In the genomic region with DNA sequence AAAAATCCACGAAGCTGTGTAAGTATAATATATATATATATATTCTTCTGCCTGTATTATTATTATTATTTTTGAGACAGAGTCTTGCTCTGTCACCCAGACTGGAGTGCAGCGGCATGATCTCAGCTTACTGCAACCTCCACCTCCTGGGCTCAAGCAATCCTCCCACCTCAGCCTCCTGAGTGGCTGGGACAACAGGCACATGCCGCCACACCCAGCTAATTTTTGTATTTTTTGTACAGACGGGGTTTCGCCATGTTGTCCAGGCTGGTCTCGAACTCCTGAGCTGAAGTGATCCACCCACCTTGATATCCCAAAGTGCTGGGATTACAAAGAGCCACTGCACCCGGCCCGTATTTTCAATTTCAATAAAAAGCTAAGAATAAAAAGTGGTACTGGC, we compare ENCODE assay signal across 10 cellular contexts. TPM values are rescaled to one million over a fixed set of nuclear protein-coding genes. Genes with fewer than 3 reads are reported as not detected.
DNase-seq lines count a peak whose midpoint lies in the region; ATAC-seq, FAIRE-seq and TF ChIP-seq lines count a peak whose summit lies in the region.
"Not testable (repeated sequence)": the region's sequence is repeated elsewhere in the genome, so short reads cannot be mapped to it uniquely, and the experiment has no call there.
"Had no signal": no experiment of that assay in that cellular context is flagged by ENCODE, and none has a peak within 500 bp of the region (broad histone marks: within the 10 kb centered on the region; RNA-seq: fewer than 3 reads in every experiment).

No MANE protein-coding gene starts in this region.

- not testable (repeated sequence) for DNase-seq in CD4-positive, alpha-beta T cell; Karpas-422; activated CD4-positive, alpha-beta T cell treated with anti-CD3 and anti-CD28 coated beads for 36 hours; astrocyte of the spinal cord (ENCODE audit: low read depth, low spot score); epithelial cell of proximal tubule (ENCODE audit: low read depth); HepG2 (ENCODE audit: low spot score); ovary

- peak overlapping the region; percentile 100 for H3K4me3 Mint-ChIP-seq in CD4-positive, alpha-beta T cell
- peak overlapping the region; percentile 97 for H3K4me3 Mint-ChIP-seq in activated CD4-positive, alpha-beta T cell treated with anti-CD3 and anti-CD28 coated beads for 36 hours

- peak overlapping the region; percentile 98 for H3K27ac Mint-ChIP-seq in CD4-positive, alpha-beta T cell
- peak overlapping the region; percentile 94 for H3K27ac Mint-ChIP-seq in activated CD4-positive, alpha-beta T cell treated with anti-CD3 and anti-CD28 coated beads for 36 hours

- peak overlapping the region; percentile 79 for H3K27ac ChIP-seq in CD4-positive, alpha-beta T cell (ENCODE audit: low read depth, low read length)
- not testable (repeated sequence) for H3K27ac ChIP-seq in Karpas-422 (ENCODE audit: low read length)
- H3K27ac ChIP-seq in HepG2 (ENCODE audit: extremely low read length, insufficient read depth, low read length): peak overlapping the region; percentile 100
- H3K27ac ChIP-seq in ovary: peak overlapping the region in 1 of 2 donors; percentile 99
- H3K27ac ChIP-seq in thymus (ENCODE audit: low read depth): peak overlapping the region; percentile 3

- peak overlapping the region; percentile 100 for H3K4me2 ChIP-seq in Karpas-422 (ENCODE audit: low read depth, low read length, poor library complexity, severe bottlenecking)
- H3K4me2 ChIP-seq in HepG2 (ENCODE audit: low read depth, low read length): peak overlapping the region; percentile 97

- not testable (repeated sequence) for BruUV-seq in HepG2 (replicated peaks; lab: Mats Ljungman, UMichigan)

- TF ChIP-seq RAD21 in HepG2 (CRISPR knock-in tag; IDR thresholded peaks at IDR 0.05): not testable (repeated sequence)

- CTCF ChIA-PET in CD4-positive, alpha-beta T cell (lab: Charles Lee): interaction anchor here (1.1 to 5.3 kb wide), 4 partner anchors 16 to 102 kb away, joined by 3 to 22 read pairs (median 4); a partner anchor contains a TSS
- CTCF ChIA-PET in activated CD4-positive, alpha-beta T cell treated with anti-CD3 and anti-CD28 coated beads for 36 hours (lab: Charles Lee): interaction anchor here (0.6 to 3.6 kb wide), 7 partner anchors 15 to 159 kb away, joined by 3 to 14 read pairs (median 7); a partner anchor contains a TSS
- CTCF ChIA-PET in HepG2 (lab: Yijun Ruan, JAX; ENCODE audit: low intra/inter-chr PET ratio, low total read pairs): not testable (repeated sequence)

- not testable (repeated sequence) for H3K27me3 ChIP-seq in CD4-positive, alpha-beta T cell (ENCODE audit: control insufficient read depth, insufficient read depth, low read length); Karpas-422 (ENCODE audit: low read length); HepG2 (ENCODE audit: control insufficient read depth in 1 of 2, insufficient read depth in 2 of 2, low read length in 2 of 2); ovary; thymus (ENCODE audit: control insufficient read depth, insufficient read depth)

- intact Hi-C loops in CD4-positive, alpha-beta T cell (cut with DNase I, micrococcal nuclease): loop anchor here in 1 of 2 experiments (5.0 to 10.0 kb wide), 2 partner anchors 42 to 45 kb away; a partner anchor contains a TSS
- intact Hi-C loops in activated CD4-positive, alpha-beta T cell treated with anti-CD3 and anti-CD28 coated beads for 36 hours (cut with DNase I, micrococcal nuclease): loop anchor here (2.0 to 10.0 kb wide), 5 partner anchors 45 to 1365 kb away; a partner anchor contains a TSS
- intact Hi-C loops in HepG2 (cut with micrococcal nuclease; ENCODE audit: unreplicated experiment): loop anchor here (2.0 kb wide), 1 partner anchor 21 kb away; a partner anchor contains a TSS
- intact Hi-C loops in ovary (cut with DNase I): loop anchor here in 2 of 4 donors (2.0 to 5.0 kb wide), 2 partner anchors 19 to 32 kb away; no protein-coding TSS in a partner anchor

- H3K9ac ChIP-seq in Karpas-422 (ENCODE audit: low read length) (peak overlapping the region; percentile 81), HepG2 (ENCODE audit: insufficient read depth, low read depth, low read length) (peak overlapping the region; percentile 87; the same call in 1 of the 2 replicates)

- H3K36me3 ChIP-seq in Karpas-422 (ENCODE audit: insufficient read depth, low read length); ovary: not testable (repeated sequence)
- H3K36me3 ChIP-seq in HepG2 (replicated peaks in 1 of 2; ENCODE audit: control insufficient read depth in 1 of 2, insufficient read depth in 2 of 2, low read length in 2 of 2) (peaks cover 23 to 45% of the 10 kb centered on the region in 2 experiments), thymus (ENCODE audit: control insufficient read depth, insufficient read depth) (peaks cover 34% of the 10 kb centered on the region)

- ATAC-seq in CD4-positive, alpha-beta T cell (ENCODE audit: poor library complexity); activated CD4-positive, alpha-beta T cell treated with anti-CD3 and anti-CD28 coated beads for 36 hours; HepG2: not testable (repeated sequence)

- not testable (repeated sequence) for H3K9me3 Mint-ChIP-seq in CD4-positive, alpha-beta T cell; activated CD4-positive, alpha-beta T cell treated with anti-CD3 and anti-CD28 coated beads for 36 hours (ENCODE audit: low read depth)

- H3K4me1 ChIP-seq in Karpas-422 (ENCODE audit: low read length) (peaks cover 32% of the 10 kb centered on the region), HepG2 (ENCODE audit: insufficient read depth, low read length) (peaks cover 46% of the 10 kb centered on the region), ovary (ENCODE audit: insufficient read depth) (peaks cover 25% of the 10 kb centered on the region), thymus (ENCODE audit: control insufficient read depth, insufficient read depth, low read length) (peaks cover 17% of the 10 kb centered on the region)

- peak overlapping the region; percentile 91 for H3K4me3 ChIP-seq in Karpas-422 (ENCODE audit: low read length)
- H3K4me3 ChIP-seq in astrocyte of the spinal cord (ENCODE audit: low read depth, low read length): peak overlapping the region; percentile 79
- peak overlapping the region; percentile 76 for H3K4me3 ChIP-seq in epithelial cell of proximal tubule (ENCODE audit: low read depth, low read length)
- peak overlapping the region; percentile 77 to 93 (median 92) for H3K4me3 ChIP-seq in HepG2 (replicated peaks in 1 of 3; ENCODE audit: insufficient read depth in 1 of 3, low read depth in 2 of 3, low read length in 3 of 3)
- peak overlapping the region; percentile 45 for H3K4me3 ChIP-seq in ovary
- peak overlapping the region; percentile 92 for H3K4me3 ChIP-seq in thymus (ENCODE audit: low read length)

- H3K4me1 Mint-ChIP-seq in CD4-positive, alpha-beta T cell (ENCODE audit: low read depth): peaks cover 58% of the 10 kb centered on the region
- H3K4me1 Mint-ChIP-seq in activated CD4-positive, alpha-beta T cell treated with anti-CD3 and anti-CD28 coated beads for 36 hours: peaks cover 45% of the 10 kb centered on the region

- POLR2A ChIA-PET in CD4-positive, alpha-beta T cell (lab: Charles Lee): interaction anchor here (0.7 to 6.3 kb wide), 11 partner anchors 8 to 101 kb away, joined by 3 to 139 read pairs (median 12); a partner anchor contains a TSS
- POLR2A ChIA-PET in activated CD4-positive, alpha-beta T cell treated with anti-CD3 and anti-CD28 coated beads for 36 hours (lab: Charles Lee): interaction anchor here (0.7 to 1.6 kb wide), 4 partner anchors 9 to 21 kb away, joined by 3 to 6 read pairs (median 4); a partner anchor contains a TSS
- POLR2A ChIA-PET in HepG2 (lab: Yijun Ruan, JAX): interaction anchor here (1.3 to 7.1 kb wide), 6 partner anchors 8 to 46 kb away, joined by 5 to 113 read pairs (median 22); a partner anchor contains a TSS

- not testable (repeated sequence) for H3K9me2 ChIP-seq in Karpas-422 (replicated peaks; ENCODE audit: insufficient read depth, low read length)

- H3K27me3 Mint-ChIP-seq in CD4-positive, alpha-beta T cell; activated CD4-positive, alpha-beta T cell treated with anti-CD3 and anti-CD28 coated beads for 36 hours: not testable (repeated sequence)

- H3K79me2 ChIP-seq in Karpas-422 (ENCODE audit: low read length) (peaks cover 29% of the 10 kb centered on the region), HepG2 (ENCODE audit: insufficient read depth, low read length) (peaks cover 59% of the 10 kb centered on the region)

- peaks cover 60% of the 10 kb centered on the region for H3K36me3 Mint-ChIP-seq in CD4-positive, alpha-beta T cell (ENCODE audit: low read depth)
- H3K36me3 Mint-ChIP-seq in activated CD4-positive, alpha-beta T cell treated with anti-CD3 and anti-CD28 coated beads for 36 hours (ENCODE audit: low read depth): peaks cover 37% of the 10 kb centered on the region

- H3K9me3 ChIP-seq in CD4-positive, alpha-beta T cell (ENCODE audit: control insufficient read depth, low read length); Karpas-422 (ENCODE audit: low read length); HepG2 (ENCODE audit: low read length); ovary; thymus (ENCODE audit: control insufficient read depth): not testable (repeated sequence)

- TF ChIP-seq EP300 in HepG2 (IDR thresholded peaks at IDR 0.05; ENCODE audit: low read depth in 2 of 2, low read length in 2 of 2); HepG2 (CRISPR knock-in tag; IDR thresholded peaks at IDR 0.05; ENCODE audit: borderline replicate concordance); ovary (IDR thresholded peaks at IDR 0.05): not testable (repeated sequence)

- not testable (repeated sequence) for H4K20me1 ChIP-seq in Karpas-422 (ENCODE audit: insufficient read depth, low read depth, low read length)
- peaks cover 57% of the 10 kb centered on the region for H4K20me1 ChIP-seq in HepG2 (ENCODE audit: insufficient read depth, low read length)

- WGBS in HepG2 (ENCODE audit: low lambda C conversion rate): 48% methylated on average over 8 of the region's 8 CpGs
- 36 to 52% (median 50%) methylated on average over 8 of the region's 8 CpGs for WGBS in ovary, 3 donors
- 28% methylated on average over 8 of the region's 8 CpGs for WGBS in thymus

- not testable (repeated sequence) for H2AFZ ChIP-seq in Karpas-422 (ENCODE audit: low read length); HepG2 (ENCODE audit: low read length)

- FAIRE-seq in HepG2 (lab: Jason Lieb, UNC): not testable (repeated sequence)

- TF ChIP-seq POLR2A in HepG2 (IDR thresholded peaks at IDR 0.05; ENCODE audit: insufficient read depth in 1 of 2, low read depth in 2 of 2, low read length in 2 of 2); ovary (IDR thresholded peaks at IDR 0.05): not testable (repeated sequence)

- TF ChIP-seq CTCF in CD4-positive, alpha-beta T cell (IDR thresholded peaks at IDR 0.05); astrocyte of the spinal cord (IDR thresholded peaks at IDR 0.05; ENCODE audit: low read depth, low read length); epithelial cell of proximal tubule (conservative IDR thresholded peaks at IDR 0.05; ENCODE audit: low read depth, low read length); HepG2 (CRISPR knock-in tag; IDR thresholded peaks at IDR 0.05); ovary (IDR thresholded peaks at IDR 0.05): not testable (repeated sequence)

- in situ Hi-C loops in astrocyte of the spinal cord (cut with HindIII; ENCODE audit: low sequenced_read_pairs); HepG2 (cut with HindIII; ENCODE audit: extremely low pct_ligation_motif_present, low pct_unique_long_range_greater_than_20kb): not testable (repeated sequence)

RNA-seq across cellular contexts. Expression of a gene that starts 2.7 kb away (rescaled TPM):
- 10 to 100 TPM; 32.0 to 33.5 TPM for total RNA-seq in CD4-positive, alpha-beta T cell
- 12.2 and 13.3 TPM in 2 replicates for total RNA-seq in Karpas-422 (2014; rRNA removed; shearing (Covaris generic); ENCODE audit: low replicate concordance)
- total RNA-seq in activated CD4-positive, alpha-beta T cell treated with anti-CD3 and anti-CD28 coated beads for 36 hours: 10 to 100 TPM; 12.4 to 15.7 TPM
- 28.1 and 40.1 TPM in 2 replicates for total RNA-seq in epithelial cell of proximal tubule
- total RNA-seq in HepG2 (2016; rRNA removed; fragmentation: Illumina TruSeq; extraction: Trizol): 20.9 and 25.0 TPM in 2 replicates
- 4.1 and 5.1 TPM in 2 replicates for total RNA-seq in HepG2 (2016; cell fraction: cytosol; rRNA removed; fragmentation: Illumina TruSeq; extraction: Trizol; ENCODE audit: low read depth)
- 16.6 and 24.3 TPM in 2 replicates for total RNA-seq in HepG2 (2016; cell fraction: insoluble cytoplasmic fraction; rRNA removed; fragmentation: Illumina TruSeq; extraction: Trizol)
- total RNA-seq in HepG2 (2016; cell fraction: membrane; rRNA removed; fragmentation: Illumina TruSeq; extraction: Trizol): 11.5 and 11.6 TPM in 2 replicates
- total RNA-seq in HepG2 (2016; cell fraction: nucleus; rRNA removed; fragmentation: Illumina TruSeq; extraction: Trizol): 22.1 and 26.1 TPM in 2 replicates
- polyA plus RNA-seq in HepG2 (2011; rRNA removed): 14.8 and 19.9 TPM in 2 replicates
- 10.9 and 14.4 TPM in 2 replicates for polyA plus RNA-seq in HepG2 (2011; cell fraction: cytosol; rRNA removed)
- polyA plus RNA-seq in HepG2 (2011; cell fraction: nucleus; rRNA removed): 95.0 and 99.0 TPM in 2 replicates
- polyA plus RNA-seq in HepG2 (2012): 13.7 and 34.6 TPM in 2 replicates
- polyA plus RNA-seq in HepG2 (2016; cell fraction: cytosol; fragmentation: Illumina TruSeq; extraction: Trizol; ENCODE audit: low read depth): 2.2 and 2.8 TPM in 2 replicates
- 14.0 and 18.0 TPM in 2 replicates for polyA plus RNA-seq in HepG2 (2016; cell fraction: insoluble cytoplasmic fraction; fragmentation: Illumina TruSeq; extraction: Trizol; ENCODE audit: low read depth)
- 4.8 and 5.2 TPM in 2 replicates for polyA plus RNA-seq in HepG2 (2016; cell fraction: membrane; fragmentation: Illumina TruSeq; extraction: Trizol; ENCODE audit: low read depth)
- polyA plus RNA-seq in HepG2 (2016; cell fraction: nucleus; fragmentation: Illumina TruSeq; extraction: Trizol; ENCODE audit: insufficient read depth, low read depth): 41.5 and 42.6 TPM in 2 replicates
- polyA minus RNA-seq in HepG2 (2011; rRNA and poly(A)+ RNA removed; ENCODE audit: low replicate concordance): 28.3 and 69.9 TPM in 2 replicates
- 21.0 and 26.5 TPM in 2 replicates for polyA minus RNA-seq in HepG2 (2011; cell fraction: cytosol; rRNA and poly(A)+ RNA removed)
- polyA minus RNA-seq in HepG2 (2011; cell fraction: nucleus; rRNA and poly(A)+ RNA removed): 34.2 and 40.8 TPM in 2 replicates
- total RNA-seq in ovary: 10 to 100 TPM; 24.1 to 39.6 (median 34.4) TPM
- 10 to 100 TPM; 14.4 to 40.4 TPM for polyA plus RNA-seq in ovary
- 13.6 TPM for polyA plus RNA-seq in thymus

RNA-seq across cellular contexts. Expression of a gene that starts 13.5 kb away (rescaled TPM):
- total RNA-seq in CD4-positive, alpha-beta T cell: 1 to 10 TPM; 4.0 to 4.9 TPM
- total RNA-seq in Karpas-422 (2014; rRNA removed; shearing (Covaris generic); ENCODE audit: low replicate concordance): 5.7 and 11.1 TPM in 2 replicates
- 10 to 100 TPM; 13.2 to 13.6 TPM for total RNA-seq in activated CD4-positive, alpha-beta T cell treated with anti-CD3 and anti-CD28 coated beads for 36 hours
- total RNA-seq in epithelial cell of proximal tubule (5.5 and 7.2 TPM in 2 replicates), HepG2 (2016; rRNA removed; fragmentation: Illumina TruSeq; extraction: Trizol) (7.4 and 8.4 TPM in 2 replicates), ovary (10 to 100 TPM; 11.0 to 32.4 (median 16.5) TPM)
- total RNA-seq in HepG2 (2016; cell fraction: cytosol; rRNA removed; fragmentation: Illumina TruSeq; extraction: Trizol; ENCODE audit: low read depth): 1.8 TPM in 2 replicates
- 7.7 and 8.2 TPM in 2 replicates for total RNA-seq in HepG2 (2016; cell fraction: insoluble cytoplasmic fraction; rRNA removed; fragmentation: Illumina TruSeq; extraction: Trizol)
- 5.3 and 5.8 TPM in 2 replicates for total RNA-seq in HepG2 (2016; cell fraction: membrane; rRNA removed; fragmentation: Illumina TruSeq; extraction: Trizol)
- 8.5 and 10.6 TPM in 2 replicates for total RNA-seq in HepG2 (2016; cell fraction: nucleus; rRNA removed; fragmentation: Illumina TruSeq; extraction: Trizol)
- polyA plus RNA-seq in HepG2 (2011; rRNA removed) (4.7 and 6.1 TPM in 2 replicates), ovary (10 to 100 TPM; 13.5 to 14.6 TPM), thymus (11.4 TPM)
- 3.7 and 4.9 TPM in 2 replicates for polyA plus RNA-seq in HepG2 (2011; cell fraction: cytosol; rRNA removed)
- polyA plus RNA-seq in HepG2 (2011; cell fraction: nucleus; rRNA removed): 9.9 and 12.6 TPM in 2 replicates
- 15.6 and 16.1 TPM in 2 replicates for polyA plus RNA-seq in HepG2 (2012)
- polyA plus RNA-seq in HepG2 (2016; cell fraction: cytosol; fragmentation: Illumina TruSeq; extraction: Trizol; ENCODE audit: low read depth): 0.83 and 0.97 TPM in 2 replicates
- 9.5 and 10.6 TPM in 2 replicates for polyA plus RNA-seq in HepG2 (2016; cell fraction: insoluble cytoplasmic fraction; fragmentation: Illumina TruSeq; extraction: Trizol; ENCODE audit: low read depth)
- 2.9 and 3.0 TPM in 2 replicates for polyA plus RNA-seq in HepG2 (2016; cell fraction: membrane; fragmentation: Illumina TruSeq; extraction: Trizol; ENCODE audit: low read depth)
- polyA plus RNA-seq in HepG2 (2016; cell fraction: nucleus; fragmentation: Illumina TruSeq; extraction: Trizol; ENCODE audit: insufficient read depth, low read depth): 19.2 and 19.9 TPM in 2 replicates
- polyA minus RNA-seq in HepG2 (2011; rRNA and poly(A)+ RNA removed; ENCODE audit: low replicate concordance): 2.6 and 5.3 TPM in 2 replicates
- polyA minus RNA-seq in HepG2 (2011; cell fraction: cytosol; rRNA and poly(A)+ RNA removed): 4.9 and 7.5 TPM in 2 replicates
- polyA minus RNA-seq in HepG2 (2011; cell fraction: nucleus; rRNA and poly(A)+ RNA removed): 4.2 and 4.7 TPM in 2 replicates

RNA-seq across cellular contexts. Expression of a gene that starts 20.2 kb away (rescaled TPM):
- total RNA-seq in CD4-positive, alpha-beta T cell: 10 to 100 TPM; 31.4 to 31.7 TPM
- 36.3 and 69.0 TPM in 2 replicates for total RNA-seq in Karpas-422 (2014; rRNA removed; shearing (Covaris generic); ENCODE audit: low replicate concordance)
- 10 to 100 TPM; 23.2 to 26.0 TPM for total RNA-seq in activated CD4-positive, alpha-beta T cell treated with anti-CD3 and anti-CD28 coated beads for 36 hours
- total RNA-seq in epithelial cell of proximal tubule (5.7 and 14.2 TPM in 2 replicates), HepG2 (2016; rRNA removed; fragmentation: Illumina TruSeq; extraction: Trizol) (13.8 and 17.1 TPM in 2 replicates), ovary (10 to 100 TPM; 20.4 to 42.5 (median 33.7) TPM)
- total RNA-seq in HepG2 (2016; cell fraction: cytosol; rRNA removed; fragmentation: Illumina TruSeq; extraction: Trizol; ENCODE audit: low read depth): 5.0 and 5.2 TPM in 2 replicates
- total RNA-seq in HepG2 (2016; cell fraction: insoluble cytoplasmic fraction; rRNA removed; fragmentation: Illumina TruSeq; extraction: Trizol): 8.3 and 21.5 TPM in 2 replicates
- total RNA-seq in HepG2 (2016; cell fraction: membrane; rRNA removed; fragmentation: Illumina TruSeq; extraction: Trizol): 5.7 and 8.8 TPM in 2 replicates
- 17.3 and 20.3 TPM in 2 replicates for total RNA-seq in HepG2 (2016; cell fraction: nucleus; rRNA removed; fragmentation: Illumina TruSeq; extraction: Trizol)
- polyA plus RNA-seq in HepG2 (2011; rRNA removed) (13.0 and 18.1 TPM in 2 replicates), ovary (10 to 100 TPM in 1 of 2 donors, 1 to 10 TPM in 1; 8.0 to 37.7 TPM), thymus (124 TPM)
- polyA plus RNA-seq in HepG2 (2011; cell fraction: cytosol; rRNA removed): 10.2 and 13.3 TPM in 2 replicates
- polyA plus RNA-seq in HepG2 (2011; cell fraction: nucleus; rRNA removed): 62.4 and 69.3 TPM in 2 replicates
- 9.9 and 13.5 TPM in 2 replicates for polyA plus RNA-seq in HepG2 (2012)
- 3.7 and 4.2 TPM in 2 replicates for polyA plus RNA-seq in HepG2 (2016; cell fraction: cytosol; fragmentation: Illumina TruSeq; extraction: Trizol; ENCODE audit: low read depth)
- 7.6 TPM in 2 replicates for polyA plus RNA-seq in HepG2 (2016; cell fraction: insoluble cytoplasmic fraction; fragmentation: Illumina TruSeq; extraction: Trizol; ENCODE audit: low read depth)
- polyA plus RNA-seq in HepG2 (2016; cell fraction: membrane; fragmentation: Illumina TruSeq; extraction: Trizol; ENCODE audit: low read depth): 5.0 and 5.6 TPM in 2 replicates
- 44.7 and 51.5 TPM in 2 replicates for polyA plus RNA-seq in HepG2 (2016; cell fraction: nucleus; fragmentation: Illumina TruSeq; extraction: Trizol; ENCODE audit: insufficient read depth, low read depth)
- 30.6 and 46.1 TPM in 2 replicates for polyA minus RNA-seq in HepG2 (2011; rRNA and poly(A)+ RNA removed; ENCODE audit: low replicate concordance)
- 4.3 and 8.8 TPM in 2 replicates for polyA minus RNA-seq in HepG2 (2011; cell fraction: cytosol; rRNA and poly(A)+ RNA removed)
- polyA minus RNA-seq in HepG2 (2011; cell fraction: nucleus; rRNA and poly(A)+ RNA removed): 18.5 and 19.6 TPM in 2 replicates

RNA-seq across cellular contexts. Expression of a gene that starts 24.7 kb away (rescaled TPM):
- 10 to 100 TPM; 15.2 to 18.7 TPM for total RNA-seq in CD4-positive, alpha-beta T cell
- total RNA-seq in Karpas-422 (2014; rRNA removed; shearing (Covaris generic); ENCODE audit: low replicate concordance): 13.3 and 19.5 TPM in 2 replicates
- total RNA-seq in activated CD4-positive, alpha-beta T cell treated with anti-CD3 and anti-CD28 coated beads for 36 hours: 10 to 100 TPM; 19.4 to 22.1 TPM
- total RNA-seq in epithelial cell of proximal tubule (15.8 and 24.0 TPM in 2 replicates), HepG2 (2016; rRNA removed; fragmentation: Illumina TruSeq; extraction: Trizol) (14.9 and 15.0 TPM in 2 replicates), ovary (10 to 100 TPM; 15.7 to 24.6 (median 18.8) TPM)
- total RNA-seq in HepG2 (2016; cell fraction: cytosol; rRNA removed; fragmentation: Illumina TruSeq; extraction: Trizol; ENCODE audit: low read depth): 9.0 and 9.7 TPM in 2 replicates
- total RNA-seq in HepG2 (2016; cell fraction: insoluble cytoplasmic fraction; rRNA removed; fragmentation: Illumina TruSeq; extraction: Trizol): 15.7 and 15.9 TPM in 2 replicates
- total RNA-seq in HepG2 (2016; cell fraction: membrane; rRNA removed; fragmentation: Illumina TruSeq; extraction: Trizol): 12.2 and 13.1 TPM in 2 replicates
- 12.6 and 13.1 TPM in 2 replicates for total RNA-seq in HepG2 (2016; cell fraction: nucleus; rRNA removed; fragmentation: Illumina TruSeq; extraction: Trizol)
- polyA plus RNA-seq in HepG2 (2011; rRNA removed) (10.3 and 12.1 TPM in 2 replicates), ovary (10 to 100 TPM in 1 of 2 donors, 1 to 10 TPM in 1; 5.6 to 33.6 TPM), thymus (22.2 TPM)
- 7.0 and 10.7 TPM in 2 replicates for polyA plus RNA-seq in HepG2 (2011; cell fraction: cytosol; rRNA removed)
- polyA plus RNA-seq in HepG2 (2011; cell fraction: nucleus; rRNA removed): 24.3 and 30.1 TPM in 2 replicates
- polyA plus RNA-seq in HepG2 (2012): 8.1 and 8.4 TPM in 2 replicates
- 4.4 and 4.8 TPM in 2 replicates for polyA plus RNA-seq in HepG2 (2016; cell fraction: cytosol; fragmentation: Illumina TruSeq; extraction: Trizol; ENCODE audit: low read depth)
- polyA plus RNA-seq in HepG2 (2016; cell fraction: insoluble cytoplasmic fraction; fragmentation: Illumina TruSeq; extraction: Trizol; ENCODE audit: low read depth): 11.7 and 12.3 TPM in 2 replicates
- polyA plus RNA-seq in HepG2 (2016; cell fraction: membrane; fragmentation: Illumina TruSeq; extraction: Trizol; ENCODE audit: low read depth): 5.1 and 6.0 TPM in 2 replicates
- 24.7 and 27.0 TPM in 2 replicates for polyA plus RNA-seq in HepG2 (2016; cell fraction: nucleus; fragmentation: Illumina TruSeq; extraction: Trizol; ENCODE audit: insufficient read depth, low read depth)
- 17.1 and 18.0 TPM in 2 replicates for polyA minus RNA-seq in HepG2 (2011; rRNA and poly(A)+ RNA removed; ENCODE audit: low replicate concordance)
- polyA minus RNA-seq in HepG2 (2011; cell fraction: cytosol; rRNA and poly(A)+ RNA removed): 3.2 and 4.4 TPM in 2 replicates
- 8.4 and 9.4 TPM in 2 replicates for polyA minus RNA-seq in HepG2 (2011; cell fraction: nucleus; rRNA and poly(A)+ RNA removed)

RNA-seq across cellular contexts. Expression of a gene that starts 44.9 kb away (rescaled TPM):
- not detected for total RNA-seq in CD4-positive, alpha-beta T cell
- total RNA-seq in Karpas-422 (2014; rRNA removed; shearing (Covaris generic); ENCODE audit: low replicate concordance): not detected in 2 replicates
- total RNA-seq in activated CD4-positive, alpha-beta T cell treated with anti-CD3 and anti-CD28 coated beads for 36 hours: under 1 TPM in 1 of 2 experiments, not detected in 1; 0.07 TPM
- total RNA-seq in epithelial cell of proximal tubule (not detected in 2 replicates), HepG2 (2016; rRNA removed; fragmentation: Illumina TruSeq; extraction: Trizol) (0.98 and 1.4 TPM in 2 replicates), ovary (under 1 TPM in 5 of 7 donors, not detected in 2; 0.20 to 0.42 (median 0.33) TPM)
- 0.26 and 0.30 TPM in 2 replicates for total RNA-seq in HepG2 (2016; cell fraction: cytosol; rRNA removed; fragmentation: Illumina TruSeq; extraction: Trizol; ENCODE audit: low read depth)
- 1.4 and 1.7 TPM in 2 replicates for total RNA-seq in HepG2 (2016; cell fraction: insoluble cytoplasmic fraction; rRNA removed; fragmentation: Illumina TruSeq; extraction: Trizol)
- total RNA-seq in HepG2 (2016; cell fraction: membrane; rRNA removed; fragmentation: Illumina TruSeq; extraction: Trizol): 1.1 and 2.0 TPM in 2 replicates
- 1.1 TPM in 2 replicates for total RNA-seq in HepG2 (2016; cell fraction: nucleus; rRNA removed; fragmentation: Illumina TruSeq; extraction: Trizol)
- polyA plus RNA-seq in HepG2 (2011; rRNA removed) (1.6 and 1.9 TPM in 2 replicates), ovary (under 1 TPM in 1 of 2 donors, not detected in 1; 0.74 TPM), thymus (not detected)
- 1.8 and 2.4 TPM in 2 replicates for polyA plus RNA-seq in HepG2 (2011; cell fraction: cytosol; rRNA removed)
- 0.93 and 1.9 TPM in 2 replicates for polyA plus RNA-seq in HepG2 (2011; cell fraction: nucleus; rRNA removed)
- 0.30 and 0.32 TPM in 2 replicates for polyA plus RNA-seq in HepG2 (2012)
- 0.71 and 0.72 TPM in 2 replicates for polyA plus RNA-seq in HepG2 (2016; cell fraction: cytosol; fragmentation: Illumina TruSeq; extraction: Trizol; ENCODE audit: low read depth)
- polyA plus RNA-seq in HepG2 (2016; cell fraction: insoluble cytoplasmic fraction; fragmentation: Illumina TruSeq; extraction: Trizol; ENCODE audit: low read depth): 0.81 and 1.2 TPM in 2 replicates
- 1.2 TPM in 2 replicates for polyA plus RNA-seq in HepG2 (2016; cell fraction: membrane; fragmentation: Illumina TruSeq; extraction: Trizol; ENCODE audit: low read depth)
- polyA plus RNA-seq in HepG2 (2016; cell fraction: nucleus; fragmentation: Illumina TruSeq; extraction: Trizol; ENCODE audit: insufficient read depth, low read depth): 1.9 and 2.5 TPM in 2 replicates
- polyA minus RNA-seq in HepG2 (2011; rRNA and poly(A)+ RNA removed; ENCODE audit: low replicate concordance): 0.09 and 5.5 TPM in 2 replicates
- 0.79 and 1.3 TPM in 2 replicates for polyA minus RNA-seq in HepG2 (2011; cell fraction: cytosol; rRNA and poly(A)+ RNA removed)
- 0.26 and 1.2 TPM in 2 replicates for polyA minus RNA-seq in HepG2 (2011; cell fraction: nucleus; rRNA and poly(A)+ RNA removed)
- total RNA-seq: subcutaneous adipose tissue; T-helper 2 cell treated with Interferon-gamma antibody and Interleukin-4, amounts not matched to agents 100 ng/mL and 5 ng/mL, for 36 hours had no signal
